1 cellular context compared by ENCODE assay signal in the genomic region with DNA sequence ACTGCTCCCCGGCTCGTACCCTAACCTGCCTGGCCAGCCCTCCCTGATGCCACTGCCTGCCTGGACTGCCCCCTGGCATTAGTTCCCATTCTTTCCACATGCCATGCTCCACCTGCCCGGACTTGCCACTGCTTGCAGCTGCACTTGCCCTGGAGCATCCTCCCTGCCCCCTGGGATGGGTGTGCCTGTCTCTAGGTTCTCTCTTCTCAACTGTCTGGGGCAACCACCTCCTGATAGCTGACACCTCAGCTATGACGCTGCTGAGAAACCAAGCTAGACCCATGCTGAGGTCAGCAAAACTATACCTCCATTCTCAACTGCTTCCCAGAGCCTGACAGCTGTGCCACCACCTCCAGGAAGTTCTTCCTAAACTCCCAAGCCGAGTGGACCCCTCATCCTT.
TF ChIP-seq lines count a peak whose summit lies in the region.

No MANE protein-coding gene starts in this region.

TF ChIP-seq in GM23338, 12 proteins besides CTCF, POLR2A, EP300 and RAD21 (continued from another document):
- TF ChIP-seq ZNF462 (CRISPR knock-in tag; IDR thresholded peaks at IDR 0.05) (no peak), JUNB (IDR thresholded peaks at IDR 0.05; ENCODE audit: unreplicated experiment) (no peak), NANOG (IDR thresholded peaks at IDR 0.05; ENCODE audit: borderline replicate concordance) (no peak), ZNF331 (CRISPR knock-in tag; IDR thresholded peaks at IDR 0.05; ENCODE audit: low read depth) (no peak), REST (IDR thresholded peaks at IDR 0.05; ENCODE audit: unreplicated experiment) (no peak), EZH2 (IDR thresholded peaks at IDR 0.05; ENCODE audit: low read depth, unreplicated experiment) (no peak)
- TF ChIP-seq, protein P1, sequence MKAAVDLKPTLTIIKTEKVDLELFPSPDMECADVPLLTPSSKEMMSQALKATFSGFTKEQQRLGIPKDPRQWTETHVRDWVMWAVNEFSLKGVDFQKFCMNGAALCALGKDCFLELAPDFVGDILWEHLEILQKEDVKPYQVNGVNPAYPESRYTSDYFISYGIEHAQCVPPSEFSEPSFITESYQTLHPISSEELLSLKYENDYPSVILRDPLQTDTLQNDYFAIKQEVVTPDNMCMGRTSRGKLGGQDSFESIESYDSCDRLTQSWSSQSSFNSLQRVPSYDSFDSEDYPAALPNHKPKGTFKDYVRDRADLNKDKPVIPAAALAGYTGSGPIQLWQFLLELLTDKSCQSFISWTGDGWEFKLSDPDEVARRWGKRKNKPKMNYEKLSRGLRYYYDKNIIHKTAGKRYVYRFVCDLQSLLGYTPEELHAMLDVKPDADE (IDR thresholded peaks at IDR 0.05) = no peak
